Comparison of ENCODE assay signal across 8 cellular contexts in the genomic region with DNA sequence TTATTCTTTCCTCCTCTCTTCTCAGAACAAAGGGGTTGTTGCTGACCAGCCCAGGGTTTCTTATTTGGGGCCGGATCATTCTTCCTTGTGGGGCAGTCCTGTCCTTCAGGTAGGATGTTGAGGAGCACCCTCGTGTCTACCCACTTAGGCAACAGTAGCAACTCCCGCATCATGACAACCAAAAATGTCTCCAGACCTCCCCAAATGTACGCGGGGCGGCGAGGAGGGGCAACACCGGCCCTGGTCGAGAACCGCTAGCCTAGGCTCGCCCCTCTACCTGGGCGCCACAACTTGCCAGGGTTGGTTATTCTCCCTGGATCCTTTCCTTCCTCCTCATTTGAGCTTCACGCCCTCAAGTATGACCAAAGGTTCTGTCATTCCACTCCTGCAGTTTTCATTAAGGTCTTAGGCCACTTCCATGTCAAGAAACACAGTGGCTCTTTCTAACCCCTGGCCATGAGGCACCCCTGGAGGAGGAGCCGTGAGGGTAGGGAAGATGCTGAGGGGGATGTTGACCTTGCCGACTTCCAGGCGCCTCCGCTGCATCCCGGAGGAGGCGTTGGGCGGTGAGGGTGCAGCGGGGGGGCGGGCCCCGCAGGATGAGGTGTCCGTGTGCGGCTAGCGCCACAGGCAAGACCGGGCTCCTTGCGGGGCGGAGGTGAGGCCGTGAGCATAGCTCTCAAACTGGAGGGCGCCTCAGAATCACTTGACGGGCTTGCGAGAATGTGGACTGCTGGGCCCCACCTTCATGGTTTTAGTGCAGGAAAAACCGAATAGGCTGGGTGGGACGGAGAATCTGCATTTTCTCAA. TPM values are rescaled to one million over a fixed set of nuclear protein-coding genes. Genes with fewer than 3 reads are reported as not detected.
DNase-seq lines count a peak whose midpoint lies in the region; ATAC-seq and TF ChIP-seq lines count a peak whose summit lies in the region.

No MANE protein-coding gene starts in this region.

- peak overlapping the region; percentile 64 for H3K4me3 ChIP-seq in epithelial cell of esophagus (ENCODE audit: low read length)

- no peaks in the 10 kb centered on the region for H3K9me3 Mint-ChIP-seq in T-helper 1 cell treated with Interleukin-12 subunit alpha and Interleukin-12 subunit beta and Interleukin-4 antibody, amounts not matched to agents 30 μg/mL and 1 μg/mL, for 36 hours
- peaks cover 0 to 1% (median 0%) of the 10 kb centered on the region in 7 donors for H3K9me3 Mint-ChIP-seq in naive B cell

- peaks cover 67% of the 10 kb centered on the region for H3K27me3 Mint-ChIP-seq in T-helper 1 cell treated with Interleukin-12 subunit alpha and Interleukin-12 subunit beta and Interleukin-4 antibody, amounts not matched to agents 30 μg/mL and 1 μg/mL, for 36 hours (ENCODE audit: low read depth)
- peaks cover 51 to 74% (median 65%) of the 10 kb centered on the region in 3 donors for H3K27me3 Mint-ChIP-seq in naive B cell

- DNase-seq in activated CD8-positive, alpha-beta memory T cell treated with anti-CD3 and anti-CD28 coated beads, Interleukin-2, amount 50 U/mL, for 4 hours, result peak; percentile 23
- DNase-seq in activated CD8-positive, alpha-beta memory T cell treated with anti-CD3 and anti-CD28 coated beads, Interleukin-2, amount 50 U/mL, for 48 hours, result no peak
- peak; percentile 50 for DNase-seq in epithelial cell of esophagus (ENCODE audit: low read depth)
- no peak for DNase-seq in naive B cell
- no peak for DNase-seq in NCI-H446 (lab: John Stamatoyannopoulos, UW)
- DNase-seq in GF-D8 (lab: John Stamatoyannopoulos, UW), result no peak

- H3K27ac Mint-ChIP-seq in T-helper 1 cell treated with Interleukin-12 subunit alpha and Interleukin-12 subunit beta and Interleukin-4 antibody, amounts not matched to agents 30 μg/mL and 1 μg/mL, for 36 hours, result no peak overlapping the region
- peak overlapping the region in 2 of 6 donors; percentile 23 to 30 for H3K27ac Mint-ChIP-seq in naive B cell

- H3K36me3 Mint-ChIP-seq in T-helper 1 cell treated with Interleukin-12 subunit alpha and Interleukin-12 subunit beta and Interleukin-4 antibody, amounts not matched to agents 30 μg/mL and 1 μg/mL, for 36 hours (ENCODE audit: low read depth), result no peaks in the 10 kb centered on the region
- no peaks in the 10 kb centered on the region for H3K36me3 Mint-ChIP-seq in naive B cell

- ATAC-seq in HG02852 (IDR thresholded peaks at IDR 0.05; ENCODE audit: unreplicated experiment), result peak; percentile 8
- peak; percentile 13 to 14 for ATAC-seq in naive B cell (ENCODE audit: low read depth in 2 of 2)

- H3K4me3 Mint-ChIP-seq in T-helper 1 cell treated with Interleukin-12 subunit alpha and Interleukin-12 subunit beta and Interleukin-4 antibody, amounts not matched to agents 30 μg/mL and 1 μg/mL, for 36 hours, result peak overlapping the region; percentile 89
- H3K4me3 Mint-ChIP-seq in naive B cell, result peak overlapping the region; percentile 78 to 96 (median 92)

- TF ChIP-seq CTCF in epithelial cell of esophagus (IDR thresholded peaks at IDR 0.05; ENCODE audit: insufficient read depth, low read depth, low read length, missing control alignments), result no peak

- H3K4me1 Mint-ChIP-seq in T-helper 1 cell treated with Interleukin-12 subunit alpha and Interleukin-12 subunit beta and Interleukin-4 antibody, amounts not matched to agents 30 μg/mL and 1 μg/mL, for 36 hours (ENCODE audit: low read depth), result peaks cover 17% of the 10 kb centered on the region
- peaks cover 7 to 10% (median 8%) of the 10 kb centered on the region in 3 donors for H3K4me1 Mint-ChIP-seq in naive B cell

RNA-seq across cellular contexts. Expression of a gene that starts 0.7 kb away (rescaled TPM):
- polyA plus RNA-seq in naive B cell (ENCODE audit: low read depth in 6 of 6), result 1 to 10 TPM; 2.6 to 5.9 (median 4.1) TPM

RNA-seq across cellular contexts. Expression of a gene that starts 30.8 kb away (rescaled TPM):
- 10 to 100 TPM; 17.5 to 46.4 (median 22.5) TPM for polyA plus RNA-seq in naive B cell (ENCODE audit: low read depth in 6 of 6)

Comparison
In these comparisons a context has a peak if more than half of its experiments do, and no peak if none do; other contexts are left out.
1. DNase-seq: peak in activated CD8-positive, alpha-beta memory T cell treated with anti-CD3 and anti-CD28 coated beads, Interleukin-2, amount 50 U/mL, for 4 hours (single experiment) and epithelial cell of esophagus (single experiment); none in activated CD8-positive, alpha-beta memory T cell treated with anti-CD3 and anti-CD28 coated beads, Interleukin-2, amount 50 U/mL, for 48 hours (single experiment), naive B cell (single experiment), NCI-H446 (0 of 2) and GF-D8 (single experiment).